23 cellular contexts compared by ENCODE assay signal in genomic region chr12:132740313-132740646, GRCh38.
"Had no signal": no experiment of that assay in that cellular context is flagged by ENCODE, and none has a peak within 500 bp of the region (broad histone marks: within the 10 kb centered on the region; RNA-seq: fewer than 3 reads in every experiment).

No MANE protein-coding gene starts in this region.

- H3K27ac ChIP-seq: epithelial cell of prostate, esophagus muscularis mucosa, gastrocnemius medialis, ovary, right lobe of liver, spleen, stomach, thoracic aorta, transverse colon had no signal

- H3K4me1 ChIP-seq: gastrocnemius medialis, right lobe of liver, spleen, stomach, transverse colon had no signal

- H3K27me3 ChIP-seq: dorsolateral prefrontal cortex, esophagus muscularis mucosa, gastrocnemius medialis, ovary, right lobe of liver, spleen, stomach, transverse colon had no signal

- DNase-seq: central memory CD4-positive, alpha-beta T cell; cortex of kidney; dorsolateral prefrontal cortex; effector CD8-positive, alpha-beta T cell; gastrocnemius medialis; immature natural killer cell; mammary epithelial cell; mucosa of descending colon; natural killer cell; nucleus accumbens; ovary; spleen; stimulated activated CD4-positive, alpha-beta T cell treated with anti-CD3 and anti-CD28 coated beads, Interleukin-15, amount 100 ng/mL, for 24 hours; stimulated activated CD4-positive, alpha-beta T cell treated with anti-CD3 and anti-CD28 coated beads, Interleukin-1b, Interleukin-23, amount 100 ng/mL, for 48 hours; stimulated activated CD4-positive, alpha-beta T cell treated with anti-CD3 and anti-CD28 coated beads, Interleukin-4, amount 100 ng/mL, for 4 hours; stimulated activated naive CD4-positive, alpha-beta T cell; stomach; substantia nigra; transverse colon had no signal

- H3K4me3 ChIP-seq: dorsolateral prefrontal cortex, esophagus muscularis mucosa, gastrocnemius medialis, mucosa of descending colon, ovary, right lobe of liver, spleen, stomach, thoracic aorta, transverse colon had no signal

- H3K9me3 ChIP-seq: esophagus muscularis mucosa, gastrocnemius medialis, mucosa of descending colon, ovary, right lobe of liver, spleen, stomach, thoracic aorta, transverse colon had no signal

- ATAC-seq: gastrocnemius medialis, mucosa of descending colon, natural killer cell, right lobe of liver had no signal

- H3K36me3 ChIP-seq: ovary had no signal
